In the genomic region with DNA sequence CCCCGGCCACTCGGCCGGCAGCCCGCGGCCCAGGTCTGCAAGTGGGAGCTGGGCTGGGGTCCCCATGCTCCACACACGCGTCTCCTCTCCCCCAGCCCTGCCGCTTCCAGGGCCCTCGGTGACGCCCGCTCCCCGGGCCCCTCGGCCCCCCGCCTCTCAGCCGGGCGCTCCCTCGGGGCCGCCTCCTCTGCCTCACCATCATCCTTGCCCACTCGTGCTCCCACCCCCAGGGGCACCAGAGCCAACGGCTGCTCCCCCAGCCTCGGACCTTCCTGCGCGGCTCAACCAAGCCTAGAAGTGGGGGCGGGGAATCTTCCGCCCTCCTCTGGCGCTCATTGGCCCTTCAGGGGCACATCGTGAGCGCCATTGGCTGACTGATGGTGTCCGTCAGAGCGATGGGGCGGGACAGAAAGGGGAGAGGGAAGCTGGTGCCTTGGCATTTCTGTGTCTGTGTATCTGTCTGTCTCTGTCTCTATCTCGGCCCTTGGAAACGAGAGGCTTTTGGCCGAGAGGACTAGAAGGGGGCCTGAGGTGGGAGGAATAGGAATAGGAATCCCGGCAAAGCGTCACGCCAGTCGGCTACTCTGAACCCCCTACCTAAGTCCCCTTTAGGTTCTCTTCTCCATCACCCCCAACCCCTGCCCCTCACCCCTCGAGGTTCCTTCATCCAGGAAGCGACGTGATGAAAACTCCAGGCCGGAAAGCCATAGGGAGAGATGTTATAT, we compare ENCODE assay signal across 8 cellular contexts.
DNase-seq lines count a peak whose midpoint lies in the region; ATAC-seq, FAIRE-seq and TF ChIP-seq lines count a peak whose summit lies in the region.

No MANE protein-coding gene starts in this region.

- peaks cover 4% of the 10 kb centered on the region for H4K20me1 ChIP-seq in smooth muscle cell (ENCODE audit: low read depth)

- peak overlapping the region; percentile 94 for H3K4me2 ChIP-seq in smooth muscle cell

- no peaks in the 10 kb centered on the region for H3F3A ChIP-seq in smooth muscle cell (ENCODE audit: low read depth)

- H3K4me3 ChIP-seq in AG04450 (ENCODE audit: low read depth, low read length) (peak overlapping the region; percentile 72), WERI-Rb-1 (ENCODE audit: low read depth, low read length) (peak overlapping the region; percentile 73), bronchial epithelial cell (ENCODE audit: low read depth, low read length) (peak overlapping the region; percentile 91), smooth muscle cell (peak overlapping the region; percentile 100)

- peak; percentile 96 for ATAC-seq in GM18907 (IDR thresholded peaks at IDR 0.05; ENCODE audit: unreplicated experiment)
- peak; percentile 92 for ATAC-seq in HG03139 (IDR thresholded peaks at IDR 0.05; ENCODE audit: unreplicated experiment)

- TF ChIP-seq CTCF in AG04450 (IDR thresholded peaks at IDR 0.05; ENCODE audit: low read depth, low read length), result no peak
- no peak for TF ChIP-seq CTCF in WERI-Rb-1 (IDR thresholded peaks at IDR 0.05; ENCODE audit: low read depth, low read length)
- no peak for TF ChIP-seq CTCF in bronchial epithelial cell (IDR thresholded peaks at IDR 0.05; ENCODE audit: insufficient read depth, low read length, severe bottlenecking)
- TF ChIP-seq CTCF in smooth muscle cell (IDR thresholded peaks at IDR 0.05; ENCODE audit: borderline replicate concordance, insufficient read depth, poor library complexity, severe bottlenecking), result no peak

- CTCF ChIA-PET in AG04450 (lab: Charles Lee), result no interaction called here

- peak; percentile 56 for DNase-seq in AG04450 (ENCODE audit: low read depth, low spot score)
- peak; percentile 84 for DNase-seq in NCI-H2196 treated with DMSO at 0.1 percent for 48 hours (lab: John Stamatoyannopoulos, UW; ENCODE audit: unreplicated experiment)
- peak; percentile 97 for DNase-seq in WERI-Rb-1
- peak; percentile 79 for DNase-seq in bronchial epithelial cell (ENCODE audit: low read depth)
- DNase-seq in iPS-NIHi7 (ENCODE audit: extremely low spot score), result peak; percentile 74
- DNase-seq in smooth muscle cell (lab: John Stamatoyannopoulos, UW; ENCODE audit: unreplicated experiment), result peak; percentile 53

- WGBS in smooth muscle cell (ENCODE audit: low lambda C conversion rate), result 1% methylated on average over 22 of the region's 42 CpGs

- H3K4me1 ChIP-seq in smooth muscle cell (ENCODE audit: low read depth), result no peaks in the 10 kb centered on the region

- no peak for FAIRE-seq in bronchial epithelial cell (lab: Jason Lieb, UNC)

- peaks cover 3% of the 10 kb centered on the region for H3K79me2 ChIP-seq in smooth muscle cell (ENCODE audit: low read depth)

- H3K36me3 ChIP-seq in WERI-Rb-1, result peaks cover 6% of the 10 kb centered on the region
- H3K36me3 ChIP-seq in bronchial epithelial cell (ENCODE audit: control insufficient read depth, insufficient read depth, low read length), result no peaks in the 10 kb centered on the region
- H3K36me3 ChIP-seq in smooth muscle cell (ENCODE audit: low read depth), result no peaks in the 10 kb centered on the region

- POLR2A ChIA-PET in AG04450 (lab: Yijun Ruan, JAX), result interaction anchor here (0.6 kb wide), 2 partner anchors 12 to 14 kb away, joined by 4 read pairs; no protein-coding TSS in a partner anchor

- no peaks in the 10 kb centered on the region for H3K9me3 ChIP-seq in AG04450 (ENCODE audit: control insufficient read depth, insufficient read depth, low read length)
- no peaks in the 10 kb centered on the region for H3K9me3 ChIP-seq in WERI-Rb-1 (ENCODE audit: severe bottlenecking)
- no peaks in the 10 kb centered on the region for H3K9me3 ChIP-seq in smooth muscle cell (replicated peaks; ENCODE audit: low read depth)

- H2AFZ ChIP-seq in smooth muscle cell (ENCODE audit: low read depth), result peak overlapping the region; percentile 99

- no peak overlapping the region for H3K27ac ChIP-seq in AG04450 (ENCODE audit: low read depth, low read length)
- H3K27ac ChIP-seq in WERI-Rb-1, result peak overlapping the region; percentile 79
- H3K27ac ChIP-seq in smooth muscle cell (ENCODE audit: low read depth), result no peak overlapping the region

- H3K27me3 ChIP-seq in AG04450 (ENCODE audit: control insufficient read depth, insufficient read depth, low read length), result no peaks in the 10 kb centered on the region
- no peaks in the 10 kb centered on the region for H3K27me3 ChIP-seq in WERI-Rb-1 (ENCODE audit: insufficient read depth, low read depth, severe bottlenecking)
- no peaks in the 10 kb centered on the region for H3K27me3 ChIP-seq in bronchial epithelial cell (ENCODE audit: control insufficient read depth, insufficient read depth, low read length)
- H3K27me3 ChIP-seq in smooth muscle cell (ENCODE audit: low read depth), result no peaks in the 10 kb centered on the region

- peak overlapping the region; percentile 76 for H3K9ac ChIP-seq in smooth muscle cell (ENCODE audit: low read depth)
